Comparison of ENCODE assay signal across 16 cellular contexts in genomic region chr17:42321555-42321954, GRCh38. TPM values are rescaled to one million over a fixed set of nuclear protein-coding genes. Genes with fewer than 3 reads are reported as not detected.
DNase-seq lines count a peak whose midpoint lies in the region; ATAC-seq and TF ChIP-seq lines count a peak whose summit lies in the region.
"Had no signal": no experiment of that assay in that cellular context is flagged by ENCODE, and none has a peak within 500 bp of the region (broad histone marks: within the 10 kb centered on the region; RNA-seq: fewer than 3 reads in every experiment).

No MANE protein-coding gene starts in this region.

- no peak for ATAC-seq in CD4-positive, CD25-positive, alpha-beta regulatory T cell (ENCODE audit: low read depth in 2 of 2)
- no peak for ATAC-seq in upper lobe of right lung
- ATAC-seq: lower lobe of right lung; natural killer cell treated with Interleukin-12 subunit alpha and Interleukin-12 subunit beta and Interleukin-15 and Interleukin-18, amount 100 ng/mL, for 72 hours; PC-3; psoas muscle had no signal

- no peaks in the 10 kb centered on the region for H3K27me3 Mint-ChIP-seq in CD4-positive, CD25-positive, alpha-beta regulatory T cell
- no peaks in the 10 kb centered on the region for H3K27me3 Mint-ChIP-seq in activated CD4-positive, alpha-beta memory T cell treated with anti-CD3 and anti-CD28 coated beads for 36 hours
- H3K27me3 Mint-ChIP-seq: natural killer cell treated with Interleukin-12 subunit alpha and Interleukin-12 subunit beta and Interleukin-15 and Interleukin-18, amount 100 ng/mL, for 72 hours had no signal

- POLR2A ChIA-PET in activated CD4-positive, alpha-beta memory T cell treated with anti-CD3 and anti-CD28 coated beads for 36 hours (lab: Charles Lee): interaction anchor here (1.9 kb wide), 1 partner anchor 10 kb away, joined by 5 read pairs; no protein-coding TSS in a partner anchor

- H3K36me3 Mint-ChIP-seq in CD4-positive, CD25-positive, alpha-beta regulatory T cell: peaks cover 41% of the 10 kb centered on the region
- H3K36me3 Mint-ChIP-seq in activated CD4-positive, alpha-beta memory T cell treated with anti-CD3 and anti-CD28 coated beads for 36 hours: peaks cover 61% of the 10 kb centered on the region

- H3K27ac ChIP-seq in CD4-positive, CD25-positive, alpha-beta regulatory T cell (ENCODE audit: insufficient read depth, low read length, poor library complexity, severe bottlenecking): no peak overlapping the region
- no peak overlapping the region for H3K27ac ChIP-seq in upper lobe of right lung
- H3K27ac ChIP-seq: adrenal gland, psoas muscle, WERI-Rb-1 had no signal

- H3K27me3 ChIP-seq in CD4-positive, CD25-positive, alpha-beta regulatory T cell (ENCODE audit: control insufficient read depth, insufficient read depth, low read length): no peaks in the 10 kb centered on the region
- no peaks in the 10 kb centered on the region for H3K27me3 ChIP-seq in upper lobe of right lung
- H3K27me3 ChIP-seq: adrenal gland had no signal

- CTCF ChIA-PET in activated CD4-positive, alpha-beta memory T cell treated with anti-CD3 and anti-CD28 coated beads for 36 hours (lab: Charles Lee): interaction anchor here (0.6 to 7.2 kb wide), 17 partner anchors 9 to 215 kb away, joined by 3 to 281 read pairs (median 5); partner anchors contain the start of genes NAGLU and STAT3

- no peak overlapping the region for H3K4me3 Mint-ChIP-seq in CD4-positive, CD25-positive, alpha-beta regulatory T cell
- H3K4me3 Mint-ChIP-seq in activated CD4-positive, alpha-beta memory T cell treated with anti-CD3 and anti-CD28 coated beads for 36 hours: no peak overlapping the region
- H3K4me3 Mint-ChIP-seq: natural killer cell treated with Interleukin-12 subunit alpha and Interleukin-12 subunit beta and Interleukin-15 and Interleukin-18, amount 100 ng/mL, for 72 hours had no signal

- intact Hi-C loops in activated CD4-positive, alpha-beta memory T cell treated with anti-CD3 and anti-CD28 coated beads for 36 hours (cut with micrococcal nuclease): loop anchor here (5.0 kb wide), 2 partner anchors 66 to 201 kb away; partner anchors contain the start of gene STAT3
- intact Hi-C loops in upper lobe of right lung (cut with DNase I): loop anchor here (5.0 kb wide), 1 partner anchor 86 kb away; no protein-coding TSS in a partner anchor

- H3K9me3 Mint-ChIP-seq in CD4-positive, CD25-positive, alpha-beta regulatory T cell: no peaks in the 10 kb centered on the region
- H3K9me3 Mint-ChIP-seq in activated CD4-positive, alpha-beta memory T cell treated with anti-CD3 and anti-CD28 coated beads for 36 hours: no peaks in the 10 kb centered on the region
- H3K9me3 Mint-ChIP-seq: natural killer cell treated with Interleukin-12 subunit alpha and Interleukin-12 subunit beta and Interleukin-15 and Interleukin-18, amount 100 ng/mL, for 72 hours had no signal

- peaks cover 16% of the 10 kb centered on the region for H3K4me1 ChIP-seq in CD4-positive, CD25-positive, alpha-beta regulatory T cell (ENCODE audit: control insufficient read depth, insufficient read depth, low read length, poor library complexity, severe bottlenecking)
- H3K4me1 ChIP-seq in upper lobe of right lung: peaks cover 11% of the 10 kb centered on the region

- DNase-seq in CD4-positive, CD25-positive, alpha-beta regulatory T cell: no peak
- DNase-seq in DMS 273 (lab: John Stamatoyannopoulos, UW; ENCODE audit: unreplicated experiment) (peak; percentile 92), NCI-H82 treated with DMSO at 0.1 percent for 48 hours (lab: John Stamatoyannopoulos, UW; ENCODE audit: unreplicated experiment) (peak; percentile 8), cerebellar nuclear complex (lab: John Stamatoyannopoulos, UW) (peak; percentile 35 to 73), GF-D8 (lab: John Stamatoyannopoulos, UW) (no peak), islet precursor cell (no peak), upper lobe of right lung (no peak)
- DNase-seq in activated CD4-positive, alpha-beta memory T cell treated with anti-CD3 and anti-CD28 coated beads for 36 hours: no peak
- DNase-seq: adrenal gland; central memory CD4-positive, alpha-beta T cell; lower lobe of right lung; NCI-H1436 treated with DMSO at 0.1 percent for 48 hours; PC-3; psoas muscle; WERI-Rb-1 had no signal

- H3K27ac Mint-ChIP-seq in CD4-positive, CD25-positive, alpha-beta regulatory T cell: peak overlapping the region in 2 of 3 donors; percentile 46 to 81
- no peak overlapping the region for H3K27ac Mint-ChIP-seq in activated CD4-positive, alpha-beta memory T cell treated with anti-CD3 and anti-CD28 coated beads for 36 hours
- H3K27ac Mint-ChIP-seq: natural killer cell treated with Interleukin-12 subunit alpha and Interleukin-12 subunit beta and Interleukin-15 and Interleukin-18, amount 100 ng/mL, for 72 hours had no signal

- H3K9me3 ChIP-seq in CD4-positive, CD25-positive, alpha-beta regulatory T cell (ENCODE audit: control insufficient read depth in 2 of 2, low read length in 2 of 2): no peaks in the 10 kb centered on the region
- no peaks in the 10 kb centered on the region for H3K9me3 ChIP-seq in upper lobe of right lung
- H3K9me3 ChIP-seq: adrenal gland, lower lobe of right lung, psoas muscle had no signal

- H3K36me3 ChIP-seq in CD4-positive, CD25-positive, alpha-beta regulatory T cell (ENCODE audit: control insufficient read depth, insufficient read depth, low read length): peaks cover 77% of the 10 kb centered on the region
- peaks cover 100% of the 10 kb centered on the region for H3K36me3 ChIP-seq in upper lobe of right lung

- H3K4me3 ChIP-seq in CD4-positive, CD25-positive, alpha-beta regulatory T cell (ENCODE audit: low read depth, low read length): no peak overlapping the region
- no peak overlapping the region for H3K4me3 ChIP-seq in upper lobe of right lung
- H3K4me3 ChIP-seq: adrenal gland, lower lobe of right lung, psoas muscle had no signal

- no peak for TF ChIP-seq CTCF in upper lobe of right lung (IDR thresholded peaks at IDR 0.05)

- peaks cover 7 to 38% (median 20%) of the 10 kb centered on the region in 4 donors for H3K4me1 Mint-ChIP-seq in CD4-positive, CD25-positive, alpha-beta regulatory T cell
- H3K4me1 Mint-ChIP-seq in activated CD4-positive, alpha-beta memory T cell treated with anti-CD3 and anti-CD28 coated beads for 36 hours (ENCODE audit: low read depth): peaks cover 39% of the 10 kb centered on the region

RNA-seq across cellular contexts. Expression of gene STAT5A, which starts 33.3 kb away (rescaled TPM):
- total RNA-seq in CD4-positive, CD25-positive, alpha-beta regulatory T cell: 177 TPM
- polyA plus RNA-seq in CD4-positive, CD25-positive, alpha-beta regulatory T cell: 10 to 100 TPM; 71.1 to 90.9 (median 76.7) TPM
- 100 to 1,000 TPM; 211 to 215 TPM for total RNA-seq in activated CD4-positive, alpha-beta memory T cell treated with anti-CD3 and anti-CD28 coated beads for 36 hours
- total RNA-seq in upper lobe of right lung: 42.0 TPM
- total RNA-seq: PC-3 had no signal

RNA-seq across cellular contexts. Expression of gene STAT5B, which starts 45.4 kb away (rescaled TPM):
- total RNA-seq in CD4-positive, CD25-positive, alpha-beta regulatory T cell: 241 TPM
- polyA plus RNA-seq in CD4-positive, CD25-positive, alpha-beta regulatory T cell: 100 to 1,000 TPM; 109 to 117 (median 112) TPM
- 100 to 1,000 TPM; 192 to 195 TPM for total RNA-seq in activated CD4-positive, alpha-beta memory T cell treated with anti-CD3 and anti-CD28 coated beads for 36 hours
- 71.0 TPM for total RNA-seq in upper lobe of right lung
- total RNA-seq: PC-3 had no signal

Comparison
In these comparisons a context has a peak if more than half of its experiments do, and no peak if none do; other contexts are left out.
1. DNase-seq: peak in DMS 273 (single experiment), NCI-H82 treated with DMSO at 0.1 percent for 48 hours (single experiment) and cerebellar nuclear complex (2 of 2); none in CD4-positive, CD25-positive, alpha-beta regulatory T cell (0 of 3), GF-D8 (single experiment), islet precursor cell (single experiment), activated CD4-positive, alpha-beta memory T cell treated with anti-CD3 and anti-CD28 coated beads for 36 hours (single experiment) and upper lobe of right lung (single experiment).